ENCODE assay signal across 33 cellular contexts in genomic region chr9:109033941-109034700, GRCh38. TPM values are rescaled to one million over a fixed set of nuclear protein-coding genes. Genes with fewer than 3 reads are reported as not detected.
A peak's percentile ranks its signal among the peaks of the same experiment; 100 is the strongest.
DNase-seq lines count a peak whose midpoint lies in the region; ATAC-seq, FAIRE-seq and TF ChIP-seq lines count a peak whose summit lies in the region.
"Had no signal": no experiment of that assay in that cellular context is flagged by ENCODE, and none has a peak within 500 bp of the region (broad histone marks: within the 10 kb centered on the region; RNA-seq: fewer than 3 reads in every experiment).

No MANE protein-coding gene starts in this region.

- H3K4me1 ChIP-seq in A549 (peaks cover 71% of the 10 kb centered on the region), adrenal gland (replicated peaks in 1 of 2) (peaks cover 11 to 53% of the 10 kb centered on the region in 2 donors), testis (peaks cover 30% of the 10 kb centered on the region)
- H3K4me1 ChIP-seq: prostate gland had no signal

- H3K27me3 ChIP-seq in adrenal gland (no peaks in the 10 kb centered on the region), testis (no peaks in the 10 kb centered on the region)
- H3K27me3 ChIP-seq: heart left ventricle, MG63, neutrophil, upper lobe of right lung had no signal

- FAIRE-seq in A549 (lab: Jason Lieb, UNC), result no peak
- FAIRE-seq: A204.1, D721Med, endometrium, keratinocyte had no signal

- TF ChIP-seq POLR2A in A549 (IDR thresholded peaks at IDR 0.05; ENCODE audit: low read length) (no peak), adrenal gland (IDR thresholded peaks at IDR 0.05) (no peak), testis (IDR thresholded peaks at IDR 0.05) (no peak)

- peaks cover 41% of the 10 kb centered on the region for H3K4me1 Mint-ChIP-seq in osteocyte (ENCODE audit: unreplicated experiment)
- H3K4me1 Mint-ChIP-seq: B cell; stimulated activated memory B cell treated with anti-CD40 and anti-IgM and Interleukin-4, amounts not matched to agents 10 μg/mL and 1 μg/mL and 100 μg/mL, for 72 hours had no signal

- DNase-seq in A549 (ENCODE audit: low read depth in 1 of 2, low spot score in 1 of 2) (peak in 1 of 2 experiments; percentile 58), NCI-H460 (ENCODE audit: extremely low read depth, low read depth) (peak; percentile 91), adrenal gland (no peak), osteocyte (ENCODE audit: extremely low spot score, unreplicated experiment) (no peak), testis (no peak), NCI-H526 (lab: John Stamatoyannopoulos, UW) (no peak)
- DNase-seq: activated CD8-positive, alpha-beta T cell treated with anti-CD3 and anti-CD28 coated beads, Interleukin-2, amount 10 ng/mL, durations not matched to agents 7 days and 5 days; CD4-positive, alpha-beta memory T cell; foreskin melanocyte; H7; heart left ventricle; KG1; left ventricle myocardium superior; MG63; NCI-H187; NCI-H2171; NCI-H510A; stimulated activated CD4-positive, alpha-beta T cell treated with anti-CD3 and anti-CD28 coated beads, Interleukin-15, amount 100 ng/mL, for 24 hours; upper lobe of right lung had no signal

- H3K27ac ChIP-seq in A549 (peak overlapping the region; percentile 78 to 86), adrenal gland (peak overlapping the region in 4 of 5 donors; percentile 33 to 56 (median 36)), testis (no peak overlapping the region)
- H3K27ac ChIP-seq: heart left ventricle, neutrophil, prostate gland, SK-N-MC, upper lobe of right lung had no signal

- no peak for TF ChIP-seq CTCF in A549 (IDR thresholded peaks at IDR 0.05)
- no peak for TF ChIP-seq CTCF in adrenal gland (IDR thresholded peaks at IDR 0.05)
- TF ChIP-seq CTCF in osteocyte (IDR thresholded peaks at IDR 0.05), result no peak
- no peak for TF ChIP-seq CTCF in testis (IDR thresholded peaks at IDR 0.05)

- no peaks in the 10 kb centered on the region for H3K9me3 ChIP-seq in A549
- no peaks in the 10 kb centered on the region for H3K9me3 ChIP-seq in adrenal gland (replicated peaks in 1 of 3)
- H3K9me3 ChIP-seq in testis, result no peaks in the 10 kb centered on the region
- H3K9me3 ChIP-seq: heart left ventricle, MG63, neutrophil, prostate gland, upper lobe of right lung had no signal

- H3K9me3 Mint-ChIP-seq in osteocyte (ENCODE audit: unreplicated experiment), result no peaks in the 10 kb centered on the region
- H3K9me3 Mint-ChIP-seq: activated naive CD4-positive, alpha-beta T cell treated with anti-CD3 and anti-CD28 coated beads, Interleukin-2, amount 50 U/mL, for 72 hours; activated T-helper 2 cell treated with anti-CD3 and anti-CD28 coated beads, Interferon-gamma antibody, Interleukin-2, Interleukin-4, amounts not matched to agents 10 μg/mL and 5 μg/mL and 100 μg/mL, durations not matched to agents 14 hours and 24 hours and 36 hours; CD4-positive, alpha-beta memory T cell; stimulated activated memory B cell treated with anti-CD40 and anti-IgM and Interleukin-4, amounts not matched to agents 10 μg/mL and 1 μg/mL and 100 μg/mL, for 72 hours; T-helper 1 cell treated with Interleukin-12 subunit alpha and Interleukin-12 subunit beta and Interleukin-4 antibody, amounts not matched to agents 30 μg/mL and 1 μg/mL, for 36 hours had no signal

- CTCF ChIA-PET in A549 (lab: Yijun Ruan, JAX), result interaction anchor here (1.0 to 1.9 kb wide), 3 partner anchors 12 to 149 kb away, joined by 3 to 4 read pairs (median 4); no protein-coding TSS in a partner anchor

- intact Hi-C loops in adrenal gland (cut with DNase I), result no loop called here
- intact Hi-C loops in testis (cut with DNase I; ENCODE audit: low total_unique reads), result no loop called here

- peak overlapping the region; percentile 44 for H3K27ac Mint-ChIP-seq in osteocyte (ENCODE audit: unreplicated experiment)
- H3K27ac Mint-ChIP-seq: activated CD8-positive, alpha-beta T cell treated with anti-CD3 and anti-CD28 coated beads, Interleukin-2, amount 10 ng/mL, durations not matched to agents 7 days and 5 days; activated T-helper 2 cell treated with anti-CD3 and anti-CD28 coated beads, Interferon-gamma antibody, Interleukin-2, Interleukin-4, amounts not matched to agents 10 μg/mL and 5 μg/mL and 100 μg/mL, durations not matched to agents 14 hours and 24 hours and 36 hours; B cell; stimulated activated memory B cell treated with anti-CD40 and anti-IgM and Interleukin-4, amounts not matched to agents 10 μg/mL and 1 μg/mL and 100 μg/mL, for 72 hours; T-helper 1 cell treated with Interleukin-12 subunit alpha and Interleukin-12 subunit beta and Interleukin-4 antibody, amounts not matched to agents 30 μg/mL and 1 μg/mL, for 36 hours had no signal

- H3K4me3 Mint-ChIP-seq in osteocyte (ENCODE audit: unreplicated experiment), result no peak overlapping the region
- H3K4me3 Mint-ChIP-seq: activated CD8-positive, alpha-beta T cell treated with anti-CD3 and anti-CD28 coated beads, Interleukin-2, amount 10 ng/mL, durations not matched to agents 7 days and 5 days; B cell; CD4-positive, alpha-beta memory T cell; stimulated activated memory B cell treated with anti-CD40 and anti-IgM and Interleukin-4, amounts not matched to agents 10 μg/mL and 1 μg/mL and 100 μg/mL, for 72 hours; T-helper 1 cell treated with Interleukin-12 subunit alpha and Interleukin-12 subunit beta and Interleukin-4 antibody, amounts not matched to agents 30 μg/mL and 1 μg/mL, for 36 hours had no signal

- TF ChIP-seq RAD21 in A549 (conservative IDR thresholded peaks at IDR 0.05 in 1 of 2, IDR thresholded peaks at IDR 0.05 in 1 of 2), result no peak

- peak overlapping the region; percentile 47 for H3K4me2 ChIP-seq in A549

- H3K36me3 Mint-ChIP-seq in osteocyte (ENCODE audit: unreplicated experiment), result peaks cover 33% of the 10 kb centered on the region

- H3K36me3 ChIP-seq in adrenal gland (replicated peaks in 1 of 2), result peaks cover 0 to 20% of the 10 kb centered on the region in 2 donors
- H3K36me3 ChIP-seq in testis (ENCODE audit: low read depth, missing control alignments), result no peaks in the 10 kb centered on the region
- H3K36me3 ChIP-seq: prostate gland had no signal

- peak in 1 of 2 experiments; percentile 22; a peak in 1 of 5 replicates for TF ChIP-seq EP300 in A549 (IDR thresholded peaks at IDR 0.05)

- POLR2A ChIA-PET in A549 (lab: Yijun Ruan, JAX), result no interaction called here

- H3K4me3 ChIP-seq in A549 (no peak overlapping the region), adrenal gland (no peak overlapping the region), testis (no peak overlapping the region)
- H3K4me3 ChIP-seq: heart left ventricle, MG63, prostate gland, SK-N-MC, upper lobe of right lung had no signal

- ATAC-seq in A549, result peak in 1 of 2 experiments; percentile 46; a peak in 3 of 6 replicates
- no peak for ATAC-seq in GM18858 (IDR thresholded peaks at IDR 0.05; ENCODE audit: unreplicated experiment)
- ATAC-seq in HG03139 (IDR thresholded peaks at IDR 0.05; ENCODE audit: unreplicated experiment), result no peak
- ATAC-seq: activated CD8-positive, alpha-beta T cell treated with anti-CD3 and anti-CD28 coated beads, Interleukin-2, amount 10 ng/mL, durations not matched to agents 7 days and 5 days; activated naive CD4-positive, alpha-beta T cell treated with anti-CD3 and anti-CD28 coated beads, Interleukin-2, amount 50 U/mL, for 72 hours; heart left ventricle; left ventricle myocardium superior; stimulated activated memory B cell treated with anti-CD40 and anti-IgM and Interleukin-4, amounts not matched to agents 10 μg/mL and 1 μg/mL and 100 μg/mL, for 72 hours; upper lobe of right lung had no signal

- no peaks in the 10 kb centered on the region for H3K27me3 Mint-ChIP-seq in osteocyte (ENCODE audit: unreplicated experiment)
- H3K27me3 Mint-ChIP-seq: B cell; CD4-positive, alpha-beta memory T cell; stimulated activated memory B cell treated with anti-CD40 and anti-IgM and Interleukin-4, amounts not matched to agents 10 μg/mL and 1 μg/mL and 100 μg/mL, for 72 hours had no signal

- 70% methylated on average over 6 of the region's 6 CpGs for WGBS in A549 (ENCODE audit: missing lambda C conversion rate)
- WGBS in adrenal gland, 4 donors, result 91 to 92% (median 92%) methylated on average over 6 of the region's 6 CpGs
- 92 to 95% methylated on average over 6 of the region's 6 CpGs for WGBS in testis, 2 donors

TF ChIP-seq in A549, 52 proteins besides CTCF, POLR2A, EP300 and RAD21:
- TF ChIP-seq ZFP36 (IDR thresholded peaks at IDR 0.05; ENCODE audit: borderline replicate concordance, partially characterized antibody) (no peak), MAX (IDR thresholded peaks at IDR 0.05) (0 out of 2 replicates have a peak, but pooled peaks have one; percentile 16), HES2 (IDR thresholded peaks at IDR 0.05) (0 out of 2 replicates have a peak, but pooled peaks have one; percentile 16), GATA3 (IDR thresholded peaks at IDR 0.05; ENCODE audit: borderline replicate concordance) (peak; percentile 65; the same call in 1 of the 2 replicates), CEBPB (IDR thresholded peaks at IDR 0.05) (peak; percentile 38 to 77; a peak in 3 of 4 replicates), JUNB (IDR thresholded peaks at IDR 0.05) (peak; percentile 45; the same call in 1 of the 2 replicates), ZNF302 (CRISPR knock-in tag; IDR thresholded peaks at IDR 0.05) (no peak)

RNA-seq across cellular contexts. Expression of gene CTNNAL1, which starts 20.8 kb away (rescaled TPM):
- 42.5 and 63.6 TPM in 2 replicates for polyA plus RNA-seq in A549 (2011; rRNA removed)
- polyA plus RNA-seq in A549 (2012; cell fraction: cytosol; rRNA removed), result 21.6 and 25.3 TPM in 2 replicates
- 7.2 and 11.1 TPM in 2 replicates for polyA plus RNA-seq in A549 (2012; cell fraction: nucleus; rRNA removed)
- 43.8 to 61.3 TPM (median 48.8 TPM) in 3 replicates for polyA plus RNA-seq in A549 (2017; fragmentation: RNase III; extraction: RNeasy Plus Mini Kit Qiagen cat#74134 plus additional on column Dnase treatment)
- 6.0 and 7.1 TPM in 2 replicates for polyA minus RNA-seq in A549 (2011; rRNA and poly(A)+ RNA removed)
- total RNA-seq in NCI-H460 (2014; rRNA removed; shearing (Covaris generic)), result 309 and 319 TPM in 2 replicates
- polyA plus RNA-seq in NCI-H460 (2014; cell fraction: nucleus; rRNA removed), result 211 and 213 TPM in 2 replicates
- 100 to 1,000 TPM; 182 to 817 (median 463) TPM for total RNA-seq in adrenal gland
- polyA plus RNA-seq in adrenal gland, result 100 to 1,000 TPM; 280 to 429 (median 282) TPM
- 46.3 and 55.4 TPM in 2 replicates for total RNA-seq in osteocyte
- 10 to 100 TPM; 86.4 to 92.7 TPM for total RNA-seq in testis
- polyA plus RNA-seq in testis (ENCODE audit: insufficient read depth, low read depth, low replicate concordance), result 52.3 TPM

Comparison
In these comparisons a context has a peak if more than half of its experiments do, and no peak if none do; other contexts are left out.
1. H3K27ac ChIP-seq: peak in A549 (2 of 2) and adrenal gland (4 of 5); none in testis (0 of 2).